20 cellular contexts compared by ENCODE assay signal in genomic region chrX:44225667-44226066, GRCh38.
"Had no signal": no experiment of that assay in that cellular context is flagged by ENCODE, and none has a peak within 500 bp of the region (broad histone marks: within the 10 kb centered on the region; RNA-seq: fewer than 3 reads in every experiment).

No MANE protein-coding gene starts in this region.

- ATAC-seq: gastrocnemius medialis; heart right ventricle; left ventricle myocardium superior; natural killer cell treated with Interleukin-12 subunit alpha and Interleukin-12 subunit beta and Interleukin-15 and Interleukin-18, amount 100 ng/mL, for 72 hours; sciatic nerve; stimulated activated naive B cell treated with anti-CD40 and anti-IgM and Interleukin-4, amounts not matched to agents 10 μg/mL and 1 μg/mL and 100 μg/mL, for 72 hours had no signal

- H3K9me3 ChIP-seq: esophagus muscularis mucosa, gastrocnemius medialis, heart right ventricle, pancreas had no signal

- H3K4me3 ChIP-seq: dorsolateral prefrontal cortex, esophagus muscularis mucosa, gastrocnemius medialis, heart right ventricle, lung, pancreas had no signal

- DNase-seq: central memory CD4-positive, alpha-beta T cell; cortex of kidney; dorsolateral prefrontal cortex; effector CD8-positive, alpha-beta T cell; gastrocnemius medialis; heart right ventricle; hypothalamus; left ventricle myocardium superior; occipital lobe; pancreas; stimulated activated CD4-positive, alpha-beta T cell treated with anti-CD3 and anti-CD28 coated beads, Interleukin-2, amount 100 ng/mL, for 24 hours; stimulated activated CD4-positive, alpha-beta T cell treated with anti-CD3 and anti-CD28 coated beads, Interleukin-4, amount 100 ng/mL, for 4 hours; stimulated activated naive B cell treated with anti-CD40 and anti-IgM and Interleukin-4, amounts not matched to agents 10 μg/mL and 1 μg/mL and 100 μg/mL, for 72 hours had no signal

- H3K27me3 ChIP-seq: esophagus muscularis mucosa, gastrocnemius medialis, pancreas had no signal

- H3K4me1 ChIP-seq: esophagus muscularis mucosa, gastrocnemius medialis, heart right ventricle had no signal

- H3K36me3 ChIP-seq: esophagus muscularis mucosa, gastrocnemius medialis, heart right ventricle, pancreas had no signal

- H3K27ac ChIP-seq: dorsolateral prefrontal cortex, epithelial cell of prostate, esophagus muscularis mucosa, gastrocnemius medialis, heart right ventricle, pancreas had no signal

- FAIRE-seq: islet of Langerhans, pancreas, urothelium cell line had no signal
